Comparison of ENCODE assay signal across 19 cellular contexts in the genomic region with DNA sequence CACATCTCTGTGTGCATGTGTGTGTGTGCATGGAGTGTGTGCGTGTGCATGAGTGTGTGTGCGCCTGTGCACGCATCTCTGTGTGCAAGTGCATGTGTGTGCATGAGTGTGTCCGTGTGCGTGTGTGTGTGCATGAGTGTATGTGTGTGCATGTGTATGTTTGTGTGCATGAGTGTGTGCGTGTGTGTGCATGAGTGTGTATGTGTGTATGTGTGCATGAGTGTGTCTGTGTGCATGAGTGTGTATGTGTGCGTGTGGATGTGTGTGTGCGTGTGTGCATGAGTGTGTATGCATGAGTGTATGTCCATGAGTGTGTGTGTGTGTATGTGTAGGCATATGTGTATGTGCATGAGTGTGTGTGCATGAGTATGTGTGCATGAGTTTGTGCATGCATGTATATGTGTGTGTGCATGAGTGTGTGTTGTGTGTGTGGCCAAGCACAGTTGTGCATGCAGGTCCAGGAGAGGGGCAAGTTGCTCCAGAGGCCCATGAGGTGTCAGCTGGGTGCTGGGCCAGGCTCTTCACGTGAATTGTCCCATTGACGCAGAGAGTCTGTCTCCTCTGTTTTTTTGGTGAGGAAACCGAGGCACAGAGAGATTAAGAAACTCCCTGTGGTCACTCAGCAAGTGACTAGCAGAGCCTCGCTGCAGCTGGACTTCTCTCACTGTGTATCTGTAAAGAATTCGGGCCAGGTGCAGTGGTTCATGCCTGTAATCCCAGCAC.
"Had no signal": no experiment of that assay in that cellular context is flagged by ENCODE, and none has a peak within 500 bp of the region (broad histone marks: within the 10 kb centered on the region; RNA-seq: fewer than 3 reads in every experiment).

No MANE protein-coding gene starts in this region.

- H3K27me3 ChIP-seq: adrenal gland, colonic mucosa, esophagus squamous epithelium, ovary, uterus had no signal

- H3K9me3 ChIP-seq: adrenal gland, colonic mucosa, esophagus squamous epithelium, ovary, uterus had no signal

- H3K36me3 ChIP-seq: adrenal gland, colonic mucosa, esophagus squamous epithelium, ovary, uterus had no signal

- FAIRE-seq: endothelial cell of umbilical vein, kidney had no signal

- H3K9me3 Mint-ChIP-seq: activated B cell treated with CpG ODN at 0.5 μM for 24 hours; activated naive CD4-positive, alpha-beta T cell treated with anti-CD3 and anti-CD28 coated beads, Interleukin-2, amount 50 U/mL, for 24 hours; activated T-helper 17 cell treated with anti-CD3 and anti-CD28 coated beads, Interleukin-2, amount 50 U/mL, for 72 hours; natural killer cell; stimulated activated naive CD8-positive, alpha-beta T cell treated with anti-CD3 and anti-CD28 coated beads, Interleukin-15, amount 100 ng/mL, for 72 hours had no signal

- DNase-seq: activated B cell treated with CpG ODN at 0.5 μM for 24 hours; adrenal gland; caudate nucleus; colonic mucosa; effector CD4-positive, alpha-beta T cell; esophagus squamous epithelium; hippocampal formation; kidney; left ventricle myocardium superior; natural killer cell; stimulated activated naive CD8-positive, alpha-beta T cell treated with anti-CD3 and anti-CD28 coated beads, Interleukin-15, amount 100 ng/mL, for 72 hours; T-helper 2 cell; uterus had no signal

- H3K4me1 ChIP-seq: adrenal gland, colonic mucosa, esophagus squamous epithelium, uterus had no signal

- H3K4me3 ChIP-seq: adrenal gland, colonic mucosa, esophagus squamous epithelium, ovary, uterus had no signal

- H3K4me1 Mint-ChIP-seq: activated B cell treated with CpG ODN at 0.5 μM for 24 hours; activated naive CD4-positive, alpha-beta T cell treated with anti-CD3 and anti-CD28 coated beads, Interleukin-2, amount 50 U/mL, for 24 hours; activated T-helper 17 cell treated with anti-CD3 and anti-CD28 coated beads, Interleukin-2, amount 50 U/mL, for 72 hours; memory B cell; natural killer cell had no signal

- H3K27ac ChIP-seq: adrenal gland, colonic mucosa, esophagus squamous epithelium, ovary, uterus had no signal

- H3K27me3 Mint-ChIP-seq: activated naive CD4-positive, alpha-beta T cell treated with anti-CD3 and anti-CD28 coated beads, Interleukin-2, amount 50 U/mL, for 24 hours; activated T-helper 17 cell treated with anti-CD3 and anti-CD28 coated beads, Interleukin-2, amount 50 U/mL, for 72 hours; stimulated activated naive CD8-positive, alpha-beta T cell treated with anti-CD3 and anti-CD28 coated beads, Interleukin-15, amount 100 ng/mL, for 72 hours had no signal

- H3K27ac Mint-ChIP-seq: activated B cell treated with CpG ODN at 0.5 μM for 24 hours; activated naive CD4-positive, alpha-beta T cell treated with anti-CD3 and anti-CD28 coated beads, Interleukin-2, amount 50 U/mL, for 24 hours; activated T-helper 17 cell treated with anti-CD3 and anti-CD28 coated beads, Interleukin-2, amount 50 U/mL, for 72 hours; memory B cell; natural killer cell had no signal

- ATAC-seq: activated T-helper 17 cell treated with anti-CD3 and anti-CD28 coated beads, Interleukin-2, amount 50 U/mL, for 72 hours; left ventricle myocardium superior; sciatic nerve; stimulated activated naive CD8-positive, alpha-beta T cell treated with anti-CD3 and anti-CD28 coated beads, Interleukin-15, amount 100 ng/mL, for 72 hours had no signal

- H3K4me3 Mint-ChIP-seq: activated B cell treated with CpG ODN at 0.5 μM for 24 hours; activated naive CD4-positive, alpha-beta T cell treated with anti-CD3 and anti-CD28 coated beads, Interleukin-2, amount 50 U/mL, for 24 hours; activated T-helper 17 cell treated with anti-CD3 and anti-CD28 coated beads, Interleukin-2, amount 50 U/mL, for 72 hours; memory B cell; natural killer cell; stimulated activated naive CD8-positive, alpha-beta T cell treated with anti-CD3 and anti-CD28 coated beads, Interleukin-15, amount 100 ng/mL, for 72 hours had no signal

- H3K36me3 Mint-ChIP-seq: activated naive CD4-positive, alpha-beta T cell treated with anti-CD3 and anti-CD28 coated beads, Interleukin-2, amount 50 U/mL, for 24 hours; natural killer cell had no signal
